28 cellular contexts compared by ENCODE assay signal in the genomic region with DNA sequence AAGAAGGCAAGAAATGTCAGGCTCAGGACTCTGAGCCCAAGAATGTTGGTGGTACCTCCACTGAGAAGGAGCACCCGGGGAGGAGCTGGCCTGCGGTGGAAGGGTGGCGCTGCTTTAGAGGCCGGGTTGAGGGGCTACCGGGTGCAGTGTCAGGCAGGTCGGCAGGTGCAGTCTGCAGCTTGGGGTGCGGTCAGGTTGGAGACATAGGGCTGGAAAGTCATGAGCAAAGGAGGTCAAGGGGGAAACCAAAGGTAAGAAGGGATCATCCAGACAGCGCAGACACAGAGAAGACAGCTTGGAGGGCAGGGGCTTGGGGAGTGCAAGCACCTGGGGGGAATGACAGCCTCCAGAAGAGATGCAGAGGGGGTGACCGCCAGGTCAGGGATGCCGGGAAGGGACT.
"Had no signal": no experiment of that assay in that cellular context is flagged by ENCODE, and none has a peak within 500 bp of the region (broad histone marks: within the 10 kb centered on the region; RNA-seq: fewer than 3 reads in every experiment).

No MANE protein-coding gene starts in this region.

- H3K4me1 ChIP-seq: SJCRH30 had no signal

- H3K4me3 ChIP-seq: MG63, SJCRH30, SK-N-MC had no signal

- DNase-seq: activated CD4-positive, alpha-beta T cell treated with anti-CD3 and anti-CD28 coated beads, Interleukin-2, amount 10 ng/mL, durations not matched to agents 24 days and 14 days; activated CD4-positive, alpha-beta T cell treated with anti-CD3 and anti-CD28 coated beads, Interleukin-2, amount 50 U/mL, for 4 hours; activated CD4-positive, CD25-positive, alpha-beta regulatory T cell; activated CD8-positive, alpha-beta T cell treated with anti-CD3 and anti-CD28 coated beads for 36 hours; activated gamma-delta T cell; activated naive CD4-positive, alpha-beta T cell treated with anti-CD3 and anti-CD28 coated beads for 36 hours; activated naive CD8-positive, alpha-beta T cell treated with anti-CD3 and anti-CD28 coated beads, Interleukin-2, amount 50 U/mL, for 24 hours; activated T-cell treated with anti-CD3 and anti-CD28 coated beads, Interleukin-2, amount 50 U/mL, for 1 hour; activated T-cell treated with anti-CD3 and anti-CD28 coated beads, Interleukin-2, amount 50 U/mL, for 72 hours; anterior cingulate cortex; caudate nucleus; Kasumi-1; KBM-7; MV-4-11; NCI-H1092; NCI-H1436 treated with DMSO at 0.1 percent for 48 hours; NCI-H1694 treated with DMSO at 0.1 percent for 48 hours; NCI-H2029; NCI-H345; NCI-H524 treated with DMSO at 0.1 percent for 48 hours; RPMI8226; SHP77; SJCRH30; T1000; WERI-Rb-1 had no signal

- ATAC-seq: activated CD8-positive, alpha-beta T cell treated with anti-CD3 and anti-CD28 coated beads for 36 hours; activated naive CD8-positive, alpha-beta T cell treated with anti-CD3 and anti-CD28 coated beads, Interleukin-2, amount 50 U/mL, for 24 hours had no signal

- H3K27me3 ChIP-seq: SJCRH30 had no signal

- H3K9me3 ChIP-seq: MG63, SJCRH30 had no signal

- FAIRE-seq: bronchial epithelial cell had no signal

- H3K27ac ChIP-seq: SJCRH30, SK-N-MC, WERI-Rb-1 had no signal

- H3K36me3 ChIP-seq: MG63, SJCRH30, WERI-Rb-1 had no signal
